16 cellular contexts compared by ENCODE assay signal in the genomic region with DNA sequence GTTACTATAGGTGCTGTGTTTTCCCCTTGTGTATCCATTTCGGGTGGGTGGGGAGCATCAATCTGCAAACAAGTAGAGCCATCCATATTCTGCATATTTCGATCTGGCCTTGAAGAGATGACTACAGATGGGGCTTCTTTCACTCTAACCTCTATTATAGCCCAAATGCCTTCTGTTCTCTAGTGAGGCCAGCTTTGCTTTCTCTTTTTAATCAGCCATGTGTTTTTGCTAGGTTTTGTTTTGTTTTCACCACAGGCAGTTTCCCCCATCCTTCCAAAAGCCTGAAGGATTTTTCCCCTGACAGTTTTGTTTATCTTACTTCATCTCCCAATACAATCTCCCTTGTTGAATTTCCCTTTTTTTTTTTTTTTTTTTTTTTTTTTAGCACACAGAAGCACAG.
"Had no signal": no experiment of that assay in that cellular context is flagged by ENCODE, and none has a peak within 500 bp of the region (broad histone marks: within the 10 kb centered on the region; RNA-seq: fewer than 3 reads in every experiment).

No MANE protein-coding gene starts in this region.

- H3K27ac ChIP-seq: colonic mucosa, gastroesophageal sphincter, left lung, ovary, testis, upper lobe of right lung had no signal

- H3K4me1 ChIP-seq: colonic mucosa, left lung, testis had no signal

- H3K27ac Mint-ChIP-seq: activated CD4-positive, alpha-beta memory T cell treated with anti-CD3 and anti-CD28 coated beads for 36 hours; activated naive CD4-positive, alpha-beta T cell treated with anti-CD3 and anti-CD28 coated beads, Interleukin-2, amount 10 ng/mL, durations not matched to agents 7 days and 5 days; activated T-helper 1 cell treated with anti-CD3 and anti-CD28 coated beads, Interleukin-12 subunit alpha, Interleukin-12 subunit beta, Interleukin-2, Interleukin-4 antibody, amounts not matched to agents 30 ng/mL and 10 ng/mL and 1 ng/mL, durations not matched to agents 14 hours and 24 hours and 36 hours; memory B cell had no signal

- H3K4me3 ChIP-seq: colonic mucosa, gastroesophageal sphincter, left lung, ovary, testis, upper lobe of right lung had no signal

- H3K9me3 ChIP-seq: colonic mucosa, gastroesophageal sphincter, left lung, ovary, testis, upper lobe of right lung had no signal

- H3K4me3 Mint-ChIP-seq: activated CD4-positive, alpha-beta memory T cell treated with anti-CD3 and anti-CD28 coated beads for 36 hours; activated naive CD4-positive, alpha-beta T cell treated with anti-CD3 and anti-CD28 coated beads, Interleukin-2, amount 10 ng/mL, durations not matched to agents 7 days and 5 days; activated T-helper 1 cell treated with anti-CD3 and anti-CD28 coated beads, Interleukin-12 subunit alpha, Interleukin-12 subunit beta, Interleukin-2, Interleukin-4 antibody, amounts not matched to agents 30 ng/mL and 10 ng/mL and 1 ng/mL, durations not matched to agents 14 hours and 24 hours and 36 hours; memory B cell; stimulated activated naive CD8-positive, alpha-beta T cell treated with anti-CD3 and anti-CD28 coated beads, Interleukin-15, amount 100 ng/mL, for 72 hours had no signal

- ATAC-seq: gastroesophageal sphincter; stimulated activated naive CD8-positive, alpha-beta T cell treated with anti-CD3 and anti-CD28 coated beads, Interleukin-15, amount 100 ng/mL, for 72 hours; upper lobe of right lung had no signal

- H3K27me3 Mint-ChIP-seq: activated CD4-positive, alpha-beta memory T cell treated with anti-CD3 and anti-CD28 coated beads for 36 hours; activated naive CD4-positive, alpha-beta T cell treated with anti-CD3 and anti-CD28 coated beads, Interleukin-2, amount 10 ng/mL, durations not matched to agents 7 days and 5 days; stimulated activated naive CD8-positive, alpha-beta T cell treated with anti-CD3 and anti-CD28 coated beads, Interleukin-15, amount 100 ng/mL, for 72 hours had no signal

- H3K36me3 ChIP-seq: colonic mucosa, gastroesophageal sphincter, left lung, ovary, upper lobe of right lung had no signal

- DNase-seq: activated CD4-positive, alpha-beta memory T cell treated with anti-CD3 and anti-CD28 coated beads for 36 hours; activated CD4-positive, alpha-beta T cell treated with anti-CD3 and anti-CD28 coated beads for 1 hour; activated naive CD4-positive, alpha-beta T cell treated with anti-CD3 and anti-CD28 coated beads, Interleukin-2, amount 10 ng/mL, durations not matched to agents 7 days and 5 days; aorta; colonic mucosa; left lung; ovary; stimulated activated CD4-positive, alpha-beta T cell treated with anti-CD3 and anti-CD28 coated beads, Interleukin-15, amount 100 ng/mL, for 24 hours; stimulated activated CD4-positive, alpha-beta T cell treated with anti-CD3 and anti-CD28 coated beads, Interleukin-4, amount 100 ng/mL, for 24 hours; stimulated activated naive CD8-positive, alpha-beta T cell treated with anti-CD3 and anti-CD28 coated beads, Interleukin-15, amount 100 ng/mL, for 72 hours; T1000; testis; upper lobe of right lung had no signal

- H3K27me3 ChIP-seq: colonic mucosa, gastroesophageal sphincter, left lung, ovary, testis, upper lobe of right lung had no signal

- H3K9me3 Mint-ChIP-seq: memory B cell had no signal

- H3K36me3 Mint-ChIP-seq: activated CD4-positive, alpha-beta memory T cell treated with anti-CD3 and anti-CD28 coated beads for 36 hours; activated naive CD4-positive, alpha-beta T cell treated with anti-CD3 and anti-CD28 coated beads, Interleukin-2, amount 10 ng/mL, durations not matched to agents 7 days and 5 days; memory B cell had no signal
